7 cellular contexts compared by ENCODE assay signal in genomic region chr10:102230264-102230860, GRCh38. TPM values are rescaled to one million over a fixed set of nuclear protein-coding genes. Genes with fewer than 3 reads are reported as not detected.
DNase-seq lines count a peak whose midpoint lies in the region; ATAC-seq and TF ChIP-seq lines count a peak whose summit lies in the region.

No MANE protein-coding gene starts in this region.

- H3K27ac ChIP-seq in GM23248 (no peak overlapping the region), prostate gland (no peak overlapping the region)

- ATAC-seq in activated T-helper 17 cell treated with anti-CD3 and anti-CD28 coated beads, Interleukin-2, amount 50 U/mL, for 72 hours (replicated peaks): peak; percentile 51
- peak; percentile 45 for ATAC-seq in Right ventricle myocardium superior (ENCODE audit: poor library complexity)
- no peak for ATAC-seq in HG02678 (IDR thresholded peaks at IDR 0.05; ENCODE audit: unreplicated experiment)

- peak overlapping the region; percentile 29 for H3K9ac ChIP-seq in GM23248

- H3K36me3 ChIP-seq in GM23248 (ENCODE audit: low read depth): no peaks in the 10 kb centered on the region
- no peaks in the 10 kb centered on the region for H3K36me3 ChIP-seq in prostate gland

- H3K27ac Mint-ChIP-seq in activated T-helper 17 cell treated with anti-CD3 and anti-CD28 coated beads, Interleukin-2, amount 50 U/mL, for 72 hours: peak overlapping the region; percentile 62

- peaks cover 10% of the 10 kb centered on the region for H3K4me1 Mint-ChIP-seq in activated T-helper 17 cell treated with anti-CD3 and anti-CD28 coated beads, Interleukin-2, amount 50 U/mL, for 72 hours

- H3F3A ChIP-seq in GM23248 (ENCODE audit: insufficient read depth): peaks cover 8% of the 10 kb centered on the region

- intact Hi-C loops in Right ventricle myocardium superior (cut with DNase I): loop anchor here (2.0 kb wide), 1 partner anchor 120 kb away; no protein-coding TSS in a partner anchor
- intact Hi-C loops in prostate gland (cut with DNase I): loop anchor here (2.0 to 10.0 kb wide), 2 partner anchors 122 to 354 kb away; no protein-coding TSS in a partner anchor

- no peaks in the 10 kb centered on the region for H3K9me3 Mint-ChIP-seq in activated T-helper 17 cell treated with anti-CD3 and anti-CD28 coated beads, Interleukin-2, amount 50 U/mL, for 72 hours

- in situ Hi-C loops in GM23248 (cut with MboI): no loop called here

- peak overlapping the region; percentile 67 for H2AFZ ChIP-seq in GM23248

- H3K4me3 Mint-ChIP-seq in activated T-helper 17 cell treated with anti-CD3 and anti-CD28 coated beads, Interleukin-2, amount 50 U/mL, for 72 hours: peak overlapping the region; percentile 87

- peak overlapping the region; percentile 86 for H3K4me2 ChIP-seq in GM23248 (ENCODE audit: unreplicated experiment)

- no peaks in the 10 kb centered on the region for H3K36me3 Mint-ChIP-seq in activated T-helper 17 cell treated with anti-CD3 and anti-CD28 coated beads, Interleukin-2, amount 50 U/mL, for 72 hours (ENCODE audit: low read depth)

- H3K9me3 ChIP-seq in GM23248 (ENCODE audit: low read depth) (no peaks in the 10 kb centered on the region), prostate gland (no peaks in the 10 kb centered on the region)

- H3K27me3 Mint-ChIP-seq in activated T-helper 17 cell treated with anti-CD3 and anti-CD28 coated beads, Interleukin-2, amount 50 U/mL, for 72 hours: peaks cover 18% of the 10 kb centered on the region

- DNase-seq in GM23248: peak; percentile 84
- peak; percentile 18 for DNase-seq in NCI-H2227 treated with DMSO at 0.1 percent for 48 hours (lab: John Stamatoyannopoulos, UW)
- peak; percentile 73 for DNase-seq in Right ventricle myocardium superior
- peak; percentile 21 for DNase-seq in prostate gland (ENCODE audit: low spot score)
- DNase-seq in NCI-H187 treated with DMSO at 0.1 percent for 48 hours (lab: John Stamatoyannopoulos, UW): no peak

- no peaks in the 10 kb centered on the region for H3K79me2 ChIP-seq in GM23248 (ENCODE audit: insufficient read depth)

- TF ChIP-seq POLR2A in prostate gland (IDR thresholded peaks at IDR 0.05): no peak

- no peak for TF ChIP-seq CTCF in prostate gland (IDR thresholded peaks at IDR 0.05)

- H3K9me2 ChIP-seq in GM23248 (ENCODE audit: insufficient read depth): no peaks in the 10 kb centered on the region

- H3K27me3 ChIP-seq in GM23248 (replicated peaks; ENCODE audit: insufficient read depth) (no peaks in the 10 kb centered on the region), prostate gland (replicated peaks; ENCODE audit: insufficient read depth) (no peaks in the 10 kb centered on the region)

- peak overlapping the region; percentile 65 for H3K4me3 ChIP-seq in GM23248
- H3K4me3 ChIP-seq in prostate gland: peak overlapping the region; percentile 27 to 40

- 1 to 2% methylated on average over 37 to 50 of the region's 50 CpGs for WGBS in GM23248 (ENCODE audit: low coverage in 1 of 2, low lambda C conversion rate in 2 of 2, missing lambda C conversion rate in 2 of 2), 2 experiments
- under 1% methylated on average over 50 of the region's 50 CpGs for WGBS in prostate gland

- H3K4me1 ChIP-seq in GM23248 (ENCODE audit: insufficient read depth) (peaks cover 13% of the 10 kb centered on the region), prostate gland (replicated peaks) (no peaks in the 10 kb centered on the region)

- H4K20me1 ChIP-seq in GM23248 (ENCODE audit: insufficient read depth): no peaks in the 10 kb centered on the region

RNA-seq across cellular contexts. Expression of gene ELOVL3, which starts 4.3 kb away (rescaled TPM):
- 1.9 TPM in 1 of 2 replicates, not detected in the other for total RNA-seq in GM23248 (2014; rRNA removed; shearing (Covaris generic))
- polyA plus RNA-seq in GM23248 (2016; fragmentation: Nextera tagmentation; extraction: Ambion mirVana): 1.4 and 1.9 TPM in 2 replicates
- under 1 TPM; 0.24 to 0.32 TPM for total RNA-seq in activated T-helper 17 cell treated with anti-CD3 and anti-CD28 coated beads, Interleukin-2, amount 50 U/mL, for 72 hours
- total RNA-seq in Right ventricle myocardium superior: 0.22 TPM
- total RNA-seq in prostate gland: 1 to 10 TPM in 1 of 2 donors, not detected in 1; 4.4 TPM

RNA-seq across cellular contexts. Expression of gene PITX3, which starts 10.9 kb away (rescaled TPM):
- total RNA-seq in GM23248 (2014; rRNA removed; shearing (Covaris generic)): not detected in 2 replicates
- polyA plus RNA-seq in GM23248 (2016; fragmentation: Nextera tagmentation; extraction: Ambion mirVana): not detected in 2 replicates
- under 1 TPM in 1 of 2 donors, not detected in 1; 0.17 TPM for total RNA-seq in activated T-helper 17 cell treated with anti-CD3 and anti-CD28 coated beads, Interleukin-2, amount 50 U/mL, for 72 hours
- total RNA-seq in Right ventricle myocardium superior (3.4 TPM), prostate gland (not detected)

RNA-seq across cellular contexts. Expression of gene GBF1, which starts 15.0 kb away (rescaled TPM):
- total RNA-seq in GM23248 (2014; rRNA removed; shearing (Covaris generic)): 43.9 and 48.7 TPM in 2 replicates
- 28.1 and 29.8 TPM in 2 replicates for polyA plus RNA-seq in GM23248 (2016; fragmentation: Nextera tagmentation; extraction: Ambion mirVana)
- 10 to 100 TPM; 28.5 to 38.9 TPM for total RNA-seq in activated T-helper 17 cell treated with anti-CD3 and anti-CD28 coated beads, Interleukin-2, amount 50 U/mL, for 72 hours
- total RNA-seq in Right ventricle myocardium superior (41.4 TPM), prostate gland (10 to 100 TPM; 53.1 to 59.1 TPM)
